In the genomic region with DNA sequence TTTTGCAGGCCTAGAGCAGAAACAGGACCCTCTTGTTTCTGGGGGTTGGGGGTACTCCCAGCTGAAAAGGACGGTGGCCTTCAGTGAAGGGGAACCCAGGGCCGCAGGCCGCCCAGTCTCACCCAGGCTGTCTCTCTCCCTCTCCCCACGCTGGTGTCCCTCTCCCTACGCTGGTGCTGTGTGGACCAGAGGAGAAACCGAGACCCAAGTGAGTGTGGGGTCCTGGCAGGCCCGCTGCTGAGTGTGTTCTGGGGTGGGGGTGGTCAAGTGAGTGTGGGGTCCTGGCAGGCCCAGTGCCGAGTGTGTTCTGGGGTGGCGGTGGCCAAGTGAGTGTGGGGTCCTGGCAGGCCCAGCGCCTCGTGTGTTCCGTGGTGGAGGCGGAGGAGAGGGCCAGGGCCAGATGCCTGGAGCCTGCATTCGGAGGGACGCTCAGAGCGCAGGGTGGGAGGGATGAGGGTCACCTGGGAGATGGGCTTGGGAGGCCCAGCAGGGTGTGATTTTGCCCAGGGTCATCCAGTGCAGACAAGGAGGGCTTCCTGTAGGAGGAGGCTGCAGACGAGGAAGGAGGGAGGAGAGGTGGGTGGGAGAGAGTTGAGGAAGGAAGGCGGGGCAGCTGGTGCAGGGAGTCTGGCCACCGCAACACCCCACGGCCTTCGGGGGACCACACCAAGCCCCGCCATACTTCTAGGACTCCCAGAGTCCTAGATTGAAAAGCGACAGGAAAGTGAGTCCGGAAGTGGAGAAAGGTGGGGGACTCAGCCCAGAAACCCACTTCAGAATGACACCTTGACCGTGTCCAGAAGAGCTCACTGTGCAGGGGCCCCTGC, we compare ENCODE assay signal across 1 cellular context.
TF ChIP-seq lines count a peak whose summit lies in the region.

No MANE protein-coding gene starts in this region.

TF ChIP-seq in HepG2, 621 proteins besides CTCF, POLR2A, EP300 and RAD21:
- TF ChIP-seq ZNF792 (CRISPR knock-in tag; IDR thresholded peaks at IDR 0.05) = no peak
